Comparison of ENCODE assay signal across 9 cellular contexts in the genomic region with DNA sequence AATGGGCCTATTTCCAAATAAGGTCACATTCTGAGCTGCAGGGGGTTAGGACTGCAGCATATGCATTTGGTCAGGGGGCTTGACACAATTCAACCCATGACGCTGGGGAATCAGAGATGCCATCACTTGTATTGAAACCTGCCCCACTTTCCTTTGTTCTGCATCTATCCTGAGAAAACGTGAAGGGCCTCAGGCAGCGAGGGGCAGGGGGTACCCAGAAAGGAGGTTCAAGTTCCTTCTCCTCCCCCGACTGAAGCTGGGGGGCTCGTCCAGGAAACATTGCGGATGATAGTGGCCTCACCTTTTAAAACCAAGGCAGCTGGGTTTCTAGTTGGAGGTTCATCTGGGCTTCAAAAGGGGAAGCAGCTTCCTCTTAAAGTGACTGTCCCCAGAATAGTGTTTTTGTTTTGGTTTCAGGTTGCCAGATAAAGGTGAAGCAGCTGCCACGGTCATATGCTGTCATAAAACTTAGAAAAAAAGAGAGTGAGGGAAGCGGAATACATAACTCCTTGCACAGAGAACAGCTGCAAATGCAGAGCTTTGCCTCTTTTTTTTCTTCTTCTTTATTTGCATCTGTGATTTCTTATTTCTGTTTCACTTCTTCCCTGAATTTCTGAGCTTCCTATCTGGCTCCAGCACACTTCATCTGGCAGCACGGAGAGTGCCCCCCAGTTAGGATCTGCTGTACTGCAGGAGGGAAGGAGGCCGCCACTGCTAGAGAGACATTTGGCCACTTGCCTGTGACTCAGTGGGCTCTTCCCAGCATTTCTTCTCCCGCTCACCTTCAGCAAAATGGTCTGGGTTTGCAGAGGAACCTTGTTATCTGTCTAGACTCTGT.
DNase-seq lines count a peak whose midpoint lies in the region; ATAC-seq and TF ChIP-seq lines count a peak whose summit lies in the region.
"Had no signal": no experiment of that assay in that cellular context is flagged by ENCODE, and none has a peak within 500 bp of the region (broad histone marks: within the 10 kb centered on the region; RNA-seq: fewer than 3 reads in every experiment).

No MANE protein-coding gene starts in this region.

- peak overlapping the region; percentile 73 for H2AFZ ChIP-seq in MM.1S (ENCODE audit: low read length)

- no peaks in the 10 kb centered on the region; the same call in 1 of the 2 replicates for H3F3A ChIP-seq in MM.1S (ENCODE audit: insufficient read depth, low read length)

- H3K4me1 ChIP-seq in BLaER1 treated with 17β-estradiol and CSF1 and Interleukin-3, amounts not matched to agents 10 nM and 100 nM = peaks cover 22 to 33% (median 26%) of the 10 kb centered on the region in 10 experiments
- peaks cover 17% of the 10 kb centered on the region for H3K4me1 ChIP-seq in MM.1S (ENCODE audit: low read length)

- H3K36me3 ChIP-seq in BLaER1 treated with 17β-estradiol and CSF1 and Interleukin-3, amounts not matched to agents 10 nM and 100 nM = no peaks in the 10 kb centered on the region
- no peaks in the 10 kb centered on the region for H3K36me3 ChIP-seq in MM.1S (replicated peaks; ENCODE audit: insufficient read depth, low read length)

- peak overlapping the region in 4 of 11 experiments; percentile 3 to 25 (median 17); a peak in 3 of 22 replicates for H3K9ac ChIP-seq in BLaER1 treated with 17β-estradiol and CSF1 and Interleukin-3, amounts not matched to agents 10 nM and 100 nM
- no peak overlapping the region for H3K9ac ChIP-seq in MM.1S (ENCODE audit: low read length)

- peak overlapping the region in 3 of 11 experiments; percentile 4 to 14 (median 11); a peak in 2 of 22 replicates for H3K27ac ChIP-seq in BLaER1 treated with 17β-estradiol and CSF1 and Interleukin-3, amounts not matched to agents 10 nM and 100 nM
- H3K27ac ChIP-seq in MM.1S (ENCODE audit: low read length) = peak overlapping the region; percentile 53; the same call in 1 of the 2 replicates

- peak overlapping the region; percentile 63 to 84 (median 75) for H3K4me2 ChIP-seq in BLaER1 treated with 17β-estradiol and CSF1 and Interleukin-3, amounts not matched to agents 10 nM and 100 nM
- peak overlapping the region; percentile 78 for H3K4me2 ChIP-seq in MM.1S (ENCODE audit: low read depth, low read length)
- H3K4me2 ChIP-seq: smooth muscle cell had no signal

- peak overlapping the region in 2 of 10 experiments; percentile 2 to 14; a peak in 2 of 20 replicates for H3K4me3 ChIP-seq in BLaER1 treated with 17β-estradiol and CSF1 and Interleukin-3, amounts not matched to agents 10 nM and 100 nM
- peak overlapping the region; percentile 48 for H3K4me3 ChIP-seq in MM.1S (ENCODE audit: low read length)
- H3K4me3 ChIP-seq: smooth muscle cell had no signal

- H3K9me2 ChIP-seq in MM.1S (replicated peaks; ENCODE audit: insufficient read depth, low read length) = no peaks in the 10 kb centered on the region

- peaks cover 0 to 10% (median 0%) of the 10 kb centered on the region in 11 experiments; a peak in 2 of 22 replicates for H4K20me1 ChIP-seq in BLaER1 treated with 17β-estradiol and CSF1 and Interleukin-3, amounts not matched to agents 10 nM and 100 nM
- no peaks in the 10 kb centered on the region for H4K20me1 ChIP-seq in MM.1S (ENCODE audit: insufficient read depth, low read length)

- DNase-seq in GM19240 (ENCODE audit: insufficient read length, low spot score) (peak; percentile 50), MM.1S (peak; percentile 71), amniotic stem cell (lab: John Stamatoyannopoulos, UW) (no peak), dermis blood vessel endothelial cell (no peak), EL (no peak)
- DNase-seq in effector CD8-positive, alpha-beta T cell (lab: John Stamatoyannopoulos, UW) = no peak

- H3K79me2 ChIP-seq in MM.1S (ENCODE audit: low read length) = no peaks in the 10 kb centered on the region

- peak; percentile 68 for ATAC-seq in HG02852 (IDR thresholded peaks at IDR 0.05; ENCODE audit: unreplicated experiment)

- TF ChIP-seq CTCF in MM.1S (IDR thresholded peaks at IDR 0.05; ENCODE audit: low read length) = peak; percentile 46

- no peaks in the 10 kb centered on the region for H3K27me3 ChIP-seq in BLaER1 treated with 17β-estradiol and CSF1 and Interleukin-3, amounts not matched to agents 10 nM and 100 nM
- peaks cover 40% of the 10 kb centered on the region for H3K27me3 ChIP-seq in MM.1S (replicated peaks; ENCODE audit: insufficient read depth, low read length)

- no peaks in the 10 kb centered on the region; a peak in 1 of 22 replicates for H3K9me3 ChIP-seq in BLaER1 treated with 17β-estradiol and CSF1 and Interleukin-3, amounts not matched to agents 10 nM and 100 nM (replicated peaks in 1 of 11)
- H3K9me3 ChIP-seq in MM.1S (replicated peaks; ENCODE audit: insufficient read depth, low read length) = no peaks in the 10 kb centered on the region

Comparison
In these comparisons a context has a peak if more than half of its experiments do, and no peak if none do; other contexts are left out.
1. DNase-seq: peak in GM19240 (single experiment) and MM.1S (single experiment); none in effector CD8-positive, alpha-beta T cell (single experiment), amniotic stem cell (single experiment), dermis blood vessel endothelial cell (single experiment) and EL (single experiment).